9 cellular contexts compared by ENCODE assay signal in genomic region chr1:41751804-41752513, GRCh38.
A peak's percentile ranks its signal among the peaks of the same experiment; 100 is the strongest.
DNase-seq lines count a peak whose midpoint lies in the region; ATAC-seq and TF ChIP-seq lines count a peak whose summit lies in the region.
"Had no signal": no experiment of that assay in that cellular context is flagged by ENCODE, and none has a peak within 500 bp of the region (broad histone marks: within the 10 kb centered on the region; RNA-seq: fewer than 3 reads in every experiment).

No MANE protein-coding gene starts in this region.

- peak overlapping the region; percentile 9 to 91 (median 90) for H3K27ac Mint-ChIP-seq in CD4-positive, CD25-positive, alpha-beta regulatory T cell
- peak overlapping the region; percentile 76 for H3K27ac Mint-ChIP-seq in activated naive CD8-positive, alpha-beta T cell treated with anti-CD3 and anti-CD28 coated beads, Interleukin-2, amount 10 ng/mL, durations not matched to agents 7 days and 5 days

- peaks cover 25 to 60% (median 39%) of the 10 kb centered on the region in 4 donors for H3K4me1 Mint-ChIP-seq in CD4-positive, CD25-positive, alpha-beta regulatory T cell
- peaks cover 54% of the 10 kb centered on the region for H3K4me1 Mint-ChIP-seq in activated naive CD8-positive, alpha-beta T cell treated with anti-CD3 and anti-CD28 coated beads, Interleukin-2, amount 10 ng/mL, durations not matched to agents 7 days and 5 days

- no peak overlapping the region for H3K27ac ChIP-seq in CD4-positive, CD25-positive, alpha-beta regulatory T cell (ENCODE audit: insufficient read depth, low read length, poor library complexity, severe bottlenecking)
- H3K27ac ChIP-seq in tibial artery (no peak overlapping the region), Peyer's patch (peak overlapping the region in 1 of 4 donors; percentile 38)
- H3K27ac ChIP-seq: epithelial cell of prostate had no signal

- no peak overlapping the region for H3K4me3 ChIP-seq in CD4-positive, CD25-positive, alpha-beta regulatory T cell (ENCODE audit: low read depth, low read length)
- H3K4me3 ChIP-seq in tibial artery (no peak overlapping the region), Peyer's patch (no peak overlapping the region)

- TF ChIP-seq CTCF in tibial artery (IDR thresholded peaks at IDR 0.05) (no peak), Peyer's patch (IDR thresholded peaks at IDR 0.05) (no peak)

- H3K4me3 Mint-ChIP-seq in CD4-positive, CD25-positive, alpha-beta regulatory T cell, result peak overlapping the region in 2 of 4 donors; percentile 78 to 85
- H3K4me3 Mint-ChIP-seq in activated naive CD8-positive, alpha-beta T cell treated with anti-CD3 and anti-CD28 coated beads, Interleukin-2, amount 10 ng/mL, durations not matched to agents 7 days and 5 days, result peak overlapping the region; percentile 54

- no peaks in the 10 kb centered on the region for H3K9me3 ChIP-seq in CD4-positive, CD25-positive, alpha-beta regulatory T cell (ENCODE audit: control insufficient read depth in 2 of 2, low read length in 2 of 2)
- H3K9me3 ChIP-seq in tibial artery (no peaks in the 10 kb centered on the region), Peyer's patch (no peaks in the 10 kb centered on the region)

- no peaks in the 10 kb centered on the region for H3K36me3 ChIP-seq in CD4-positive, CD25-positive, alpha-beta regulatory T cell (ENCODE audit: control insufficient read depth, insufficient read depth, low read length)
- H3K36me3 ChIP-seq in tibial artery (no peaks in the 10 kb centered on the region), Peyer's patch (no peaks in the 10 kb centered on the region)

- peaks cover 40% of the 10 kb centered on the region for H3K4me1 ChIP-seq in CD4-positive, CD25-positive, alpha-beta regulatory T cell (ENCODE audit: control insufficient read depth, insufficient read depth, low read length, poor library complexity, severe bottlenecking)
- no peaks in the 10 kb centered on the region for H3K4me1 ChIP-seq in tibial artery
- H3K4me1 ChIP-seq in Peyer's patch, result peaks cover 0 to 13% (median 2%) of the 10 kb centered on the region in 4 donors

- POLR2A ChIA-PET in activated naive CD8-positive, alpha-beta T cell treated with anti-CD3 and anti-CD28 coated beads, Interleukin-2, amount 10 ng/mL, durations not matched to agents 7 days and 5 days (lab: Charles Lee), result interaction anchor here (0.6 to 1.0 kb wide), 8 partner anchors 13 to 560 kb away, joined by 3 to 6 read pairs (median 4); no protein-coding TSS in a partner anchor

- H3K36me3 Mint-ChIP-seq in CD4-positive, CD25-positive, alpha-beta regulatory T cell, result no peaks in the 10 kb centered on the region
- H3K36me3 Mint-ChIP-seq in activated naive CD8-positive, alpha-beta T cell treated with anti-CD3 and anti-CD28 coated beads, Interleukin-2, amount 10 ng/mL, durations not matched to agents 7 days and 5 days, result no peaks in the 10 kb centered on the region

- no peak for ATAC-seq in CD4-positive, CD25-positive, alpha-beta regulatory T cell (ENCODE audit: low read depth in 2 of 2)
- ATAC-seq in HG03432 (IDR thresholded peaks at IDR 0.05; ENCODE audit: unreplicated experiment), result peak; percentile 47
- peak; percentile 25 for ATAC-seq in activated naive CD8-positive, alpha-beta T cell treated with anti-CD3 and anti-CD28 coated beads, Interleukin-2, amount 10 ng/mL, durations not matched to agents 7 days and 5 days (ENCODE audit: low read depth)

- TF ChIP-seq POLR2A in GM19193 (IDR thresholded peaks at IDR 0.05; ENCODE audit: extremely low read depth, insufficient read depth, insufficient read length) (peak; percentile 46), Peyer's patch (IDR thresholded peaks at IDR 0.05) (no peak)

- no peaks in the 10 kb centered on the region for H3K27me3 ChIP-seq in CD4-positive, CD25-positive, alpha-beta regulatory T cell (ENCODE audit: control insufficient read depth, insufficient read depth, low read length)
- no peaks in the 10 kb centered on the region for H3K27me3 ChIP-seq in tibial artery
- H3K27me3 ChIP-seq in Peyer's patch, result no peaks in the 10 kb centered on the region

- H3K27me3 Mint-ChIP-seq in CD4-positive, CD25-positive, alpha-beta regulatory T cell, result peaks cover 6% of the 10 kb centered on the region
- H3K27me3 Mint-ChIP-seq in activated naive CD8-positive, alpha-beta T cell treated with anti-CD3 and anti-CD28 coated beads, Interleukin-2, amount 10 ng/mL, durations not matched to agents 7 days and 5 days, result peaks cover 3% of the 10 kb centered on the region

- intact Hi-C loops in posterior vena cava (cut with DNase I), result no loop called here
- intact Hi-C loops in tibial artery (cut with DNase I; ENCODE audit: low total_unique reads), result no loop called here

- no peak for DNase-seq in CD4-positive, CD25-positive, alpha-beta regulatory T cell
- DNase-seq in activated naive CD8-positive, alpha-beta T cell treated with anti-CD3 and anti-CD28 coated beads, Interleukin-2, amount 10 ng/mL, durations not matched to agents 7 days and 5 days, result no peak
- DNase-seq in posterior vena cava (ENCODE audit: low spot score), result peak; percentile 82
- DNase-seq in tibial artery, result no peak
- no peak for DNase-seq in Peyer's patch
- DNase-seq in NCI-H82 treated with DMSO at 0.1 percent for 48 hours (lab: John Stamatoyannopoulos, UW; ENCODE audit: unreplicated experiment), result no peak

- H3K9me3 Mint-ChIP-seq in CD4-positive, CD25-positive, alpha-beta regulatory T cell, result no peaks in the 10 kb centered on the region
- H3K9me3 Mint-ChIP-seq in activated naive CD8-positive, alpha-beta T cell treated with anti-CD3 and anti-CD28 coated beads, Interleukin-2, amount 10 ng/mL, durations not matched to agents 7 days and 5 days, result peaks cover 2% of the 10 kb centered on the region

Comparison
In these comparisons a context has a peak if more than half of its experiments do, and no peak if none do; other contexts are left out.
1. ATAC-seq: peak in HG03432 (single experiment) and activated naive CD8-positive, alpha-beta T cell treated with anti-CD3 and anti-CD28 coated beads, Interleukin-2, amount 10 ng/mL, durations not matched to agents 7 days and 5 days (single experiment); none in CD4-positive, CD25-positive, alpha-beta regulatory T cell (0 of 2).